Comparison of ENCODE assay signal across 15 cellular contexts in the genomic region with DNA sequence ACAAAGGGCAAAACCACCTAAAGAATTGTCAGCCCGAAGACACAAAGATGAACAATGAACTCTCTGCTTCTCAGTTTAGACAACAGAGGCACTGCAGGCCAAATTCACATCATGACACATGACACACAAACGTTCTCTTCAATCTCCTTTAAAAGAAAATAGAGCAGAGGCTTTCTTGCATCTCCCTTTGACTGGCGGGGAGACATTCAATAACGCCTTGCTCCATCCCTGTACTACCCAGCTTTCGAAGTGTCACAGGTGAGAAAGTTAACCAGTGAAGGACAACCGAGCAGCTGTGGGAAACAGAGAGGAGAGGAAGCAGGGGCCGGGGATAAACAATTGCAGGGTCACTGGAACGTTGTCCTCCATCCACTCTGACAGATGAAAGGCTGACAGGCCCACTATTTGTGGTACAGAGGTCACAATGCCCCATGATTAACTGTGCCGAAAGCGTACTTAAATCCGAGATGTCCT.
A peak's percentile ranks its signal among the peaks of the same experiment; 100 is the strongest.
DNase-seq lines count a peak whose midpoint lies in the region; ATAC-seq and TF ChIP-seq lines count a peak whose summit lies in the region.
"Had no signal": no experiment of that assay in that cellular context is flagged by ENCODE, and none has a peak within 500 bp of the region (broad histone marks: within the 10 kb centered on the region; RNA-seq: fewer than 3 reads in every experiment).

No MANE protein-coding gene starts in this region.

- CTCF ChIA-PET in WTC11 (lab: Charles Lee) = no interaction called here

- H3K9me3 Mint-ChIP-seq in WTC11 = peaks cover 7% of the 10 kb centered on the region; the same call in 1 of the 2 replicates
- no peaks in the 10 kb centered on the region for H3K9me3 Mint-ChIP-seq in activated CD4-positive, alpha-beta T cell treated with anti-CD3 and anti-CD28 coated beads, Interleukin-2, amount 10 ng/mL, durations not matched to agents 24 days and 14 days
- H3K9me3 Mint-ChIP-seq: CD8-positive, alpha-beta memory T cell; H9 had no signal

- H2AFZ ChIP-seq in smooth muscle cell (ENCODE audit: low read depth) = peak overlapping the region; percentile 29

- H3K36me3 Mint-ChIP-seq in WTC11 = no peaks in the 10 kb centered on the region
- no peaks in the 10 kb centered on the region for H3K36me3 Mint-ChIP-seq in activated CD4-positive, alpha-beta T cell treated with anti-CD3 and anti-CD28 coated beads, Interleukin-2, amount 10 ng/mL, durations not matched to agents 24 days and 14 days (ENCODE audit: low read depth)
- H3K36me3 Mint-ChIP-seq: CD8-positive, alpha-beta memory T cell had no signal

- H3K9me3 ChIP-seq in smooth muscle cell (replicated peaks; ENCODE audit: low read depth) = no peaks in the 10 kb centered on the region

- no peak overlapping the region for H3K27ac ChIP-seq in smooth muscle cell (ENCODE audit: low read depth)

- H3K4me1 Mint-ChIP-seq in WTC11 = peaks cover 4% of the 10 kb centered on the region; the same call in 1 of the 2 replicates
- no peaks in the 10 kb centered on the region for H3K4me1 Mint-ChIP-seq in activated CD4-positive, alpha-beta T cell treated with anti-CD3 and anti-CD28 coated beads, Interleukin-2, amount 10 ng/mL, durations not matched to agents 24 days and 14 days
- H3K4me1 Mint-ChIP-seq: CD8-positive, alpha-beta memory T cell had no signal

- H3K4me3 Mint-ChIP-seq in WTC11 = no peak overlapping the region
- no peak overlapping the region for H3K4me3 Mint-ChIP-seq in activated CD4-positive, alpha-beta T cell treated with anti-CD3 and anti-CD28 coated beads, Interleukin-2, amount 10 ng/mL, durations not matched to agents 24 days and 14 days
- H3K4me3 Mint-ChIP-seq: CD8-positive, alpha-beta memory T cell; H9 had no signal

- H3F3A ChIP-seq in smooth muscle cell (ENCODE audit: low read depth) = no peaks in the 10 kb centered on the region

- H3K9ac ChIP-seq in smooth muscle cell (ENCODE audit: low read depth) = no peak overlapping the region

- no peaks in the 10 kb centered on the region for H3K4me1 ChIP-seq in smooth muscle cell (ENCODE audit: low read depth)

- H3K27me3 Mint-ChIP-seq in WTC11 (ENCODE audit: low read depth) = no peaks in the 10 kb centered on the region
- H3K27me3 Mint-ChIP-seq in activated CD4-positive, alpha-beta T cell treated with anti-CD3 and anti-CD28 coated beads, Interleukin-2, amount 10 ng/mL, durations not matched to agents 24 days and 14 days = peaks cover 16% of the 10 kb centered on the region

- no peak for ATAC-seq in WTC11
- no peak for ATAC-seq in HG03175 (IDR thresholded peaks at IDR 0.05; ENCODE audit: unreplicated experiment)
- ATAC-seq: SK-N-SH treated with all-trans-retinoic acid at 6 μM for 48 hours had no signal

- no peaks in the 10 kb centered on the region for H3K27me3 ChIP-seq in smooth muscle cell (ENCODE audit: low read depth)

- 88% methylated on average over 11 of the region's 11 CpGs for WGBS in smooth muscle cell (ENCODE audit: low lambda C conversion rate)

- POLR2A ChIA-PET in WTC11 (lab: Charles Lee) = no interaction called here

- no peaks in the 10 kb centered on the region for H3K79me2 ChIP-seq in smooth muscle cell (ENCODE audit: low read depth)

- H3K4me2 ChIP-seq in smooth muscle cell = no peak overlapping the region

- H3K36me3 ChIP-seq in smooth muscle cell (ENCODE audit: low read depth) = no peaks in the 10 kb centered on the region

- no peaks in the 10 kb centered on the region for H4K20me1 ChIP-seq in smooth muscle cell (ENCODE audit: low read depth)

- intact Hi-C loops in activated CD4-positive, alpha-beta T cell treated with anti-CD3 and anti-CD28 coated beads, Interleukin-2, amount 10 ng/mL, durations not matched to agents 24 days and 14 days (cut with micrococcal nuclease) = no loop called here

- no peak for TF ChIP-seq CTCF in WTC11 (IDR thresholded peaks at IDR 0.05)
- TF ChIP-seq CTCF in smooth muscle cell (IDR thresholded peaks at IDR 0.05; ENCODE audit: borderline replicate concordance, insufficient read depth, poor library complexity, severe bottlenecking) = no peak

- no peak overlapping the region for H3K27ac Mint-ChIP-seq in WTC11
- H3K27ac Mint-ChIP-seq in activated CD4-positive, alpha-beta T cell treated with anti-CD3 and anti-CD28 coated beads, Interleukin-2, amount 10 ng/mL, durations not matched to agents 24 days and 14 days = no peak overlapping the region
- H3K27ac Mint-ChIP-seq: CD8-positive, alpha-beta memory T cell had no signal

- DNase-seq in NCI-H2227 (lab: John Stamatoyannopoulos, UW; ENCODE audit: unreplicated experiment) (peak; percentile 23), WTC11 (ENCODE audit: low spot score) (no peak), left kidney (ENCODE audit: low read depth, low spot score) (peak; percentile 89), smooth muscle cell (lab: John Stamatoyannopoulos, UW; ENCODE audit: unreplicated experiment) (no peak), hepatic stellate cell (ENCODE audit: low spot score) (no peak)
- no peak for DNase-seq in activated CD4-positive, alpha-beta T cell treated with anti-CD3 and anti-CD28 coated beads, Interleukin-2, amount 10 ng/mL, durations not matched to agents 24 days and 14 days
- DNase-seq: CD8-positive, alpha-beta memory T cell; DND-41; GDM1; H9; MV-4-11; NCI-H82; Right ventricle myocardium superior had no signal

- H3K4me3 ChIP-seq in smooth muscle cell = no peak overlapping the region

TF ChIP-seq in WTC11, 78 proteins besides CTCF, POLR2A, EP300 and RAD21:
- TF ChIP-seq, protein P1, sequence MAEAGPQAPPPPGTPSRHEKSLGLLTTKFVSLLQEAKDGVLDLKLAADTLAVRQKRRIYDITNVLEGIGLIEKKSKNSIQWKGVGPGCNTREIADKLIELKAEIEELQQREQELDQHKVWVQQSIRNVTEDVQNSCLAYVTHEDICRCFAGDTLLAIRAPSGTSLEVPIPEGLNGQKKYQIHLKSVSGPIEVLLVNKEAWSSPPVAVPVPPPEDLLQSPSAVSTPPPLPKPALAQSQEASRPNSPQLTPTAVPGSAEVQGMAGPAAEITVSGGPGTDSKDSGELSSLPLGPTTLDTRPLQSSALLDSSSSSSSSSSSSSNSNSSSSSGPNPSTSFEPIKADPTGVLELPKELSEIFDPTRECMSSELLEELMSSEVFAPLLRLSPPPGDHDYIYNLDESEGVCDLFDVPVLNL (CRISPR knock-in tag; IDR thresholded peaks at IDR 0.05; ENCODE audit: borderline replicate concordance, low read depth) = no peak
- peak; percentile 12; the same call in 1 of the 2 replicates for TF ChIP-seq GABPB1 (CRISPR knock-in tag; IDR thresholded peaks at IDR 0.05)
- TF ChIP-seq RORB (CRISPR knock-in tag; IDR thresholded peaks at IDR 0.05) = no peak
- TF ChIP-seq, protein P2, sequence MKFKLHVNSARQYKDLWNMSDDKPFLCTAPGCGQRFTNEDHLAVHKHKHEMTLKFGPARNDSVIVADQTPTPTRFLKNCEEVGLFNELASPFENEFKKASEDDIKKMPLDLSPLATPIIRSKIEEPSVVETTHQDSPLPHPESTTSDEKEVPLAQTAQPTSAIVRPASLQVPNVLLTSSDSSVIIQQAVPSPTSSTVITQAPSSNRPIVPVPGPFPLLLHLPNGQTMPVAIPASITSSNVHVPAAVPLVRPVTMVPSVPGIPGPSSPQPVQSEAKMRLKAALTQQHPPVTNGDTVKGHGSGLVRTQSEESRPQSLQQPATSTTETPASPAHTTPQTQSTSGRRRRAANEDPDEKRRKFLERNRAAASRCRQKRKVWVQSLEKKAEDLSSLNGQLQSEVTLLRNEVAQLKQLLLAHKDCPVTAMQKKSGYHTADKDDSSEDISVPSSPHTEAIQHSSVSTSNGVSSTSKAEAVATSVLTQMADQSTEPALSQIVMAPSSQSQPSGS (CRISPR knock-in tag; IDR thresholded peaks at IDR 0.05; ENCODE audit: borderline replicate concordance, low read depth) = no peak
TF ChIP-seq in WTC11: peak in this region for 1.

Comparison
In these comparisons a context has a peak if more than half of its experiments do, and no peak if none do; other contexts are left out.
1. DNase-seq: peak in NCI-H2227 (single experiment) and left kidney (single experiment); none in WTC11 (single experiment), smooth muscle cell (single experiment), activated CD4-positive, alpha-beta T cell treated with anti-CD3 and anti-CD28 coated beads, Interleukin-2, amount 10 ng/mL, durations not matched to agents 24 days and 14 days (single experiment) and hepatic stellate cell (single experiment).